In genomic region chr7:155490697-155491628, GRCh38 we compare ENCODE assay signal across 8 cellular contexts. TPM values are rescaled to one million over a fixed set of nuclear protein-coding genes. Genes with fewer than 3 reads are reported as not detected.
DNase-seq lines count a peak whose midpoint lies in the region; ATAC-seq, FAIRE-seq and TF ChIP-seq lines count a peak whose summit lies in the region.

No MANE protein-coding gene starts in this region.

- H3K4me1 Mint-ChIP-seq in astrocyte (ENCODE audit: low read depth, unreplicated experiment), result peaks cover 2% of the 10 kb centered on the region
- H3K4me1 Mint-ChIP-seq in stimulated activated naive B cell treated with anti-CD40 and anti-IgM and Interleukin-4, amounts not matched to agents 10 μg/mL and 1 μg/mL and 100 μg/mL, for 72 hours, result peaks cover 13 to 29% of the 10 kb centered on the region in 2 donors

- peaks cover 13% of the 10 kb centered on the region for H3K9me3 Mint-ChIP-seq in astrocyte (ENCODE audit: unreplicated experiment)
- H3K9me3 Mint-ChIP-seq in stimulated activated naive B cell treated with anti-CD40 and anti-IgM and Interleukin-4, amounts not matched to agents 10 μg/mL and 1 μg/mL and 100 μg/mL, for 72 hours, result peaks cover 4% of the 10 kb centered on the region in 2 donors

- peak overlapping the region; percentile 41 for H3K4me3 Mint-ChIP-seq in astrocyte (ENCODE audit: unreplicated experiment)
- H3K4me3 Mint-ChIP-seq in stimulated activated naive B cell treated with anti-CD40 and anti-IgM and Interleukin-4, amounts not matched to agents 10 μg/mL and 1 μg/mL and 100 μg/mL, for 72 hours, result peak overlapping the region; percentile 86 to 87

- no peak for FAIRE-seq in astrocyte (lab: Jason Lieb, UNC)

- no peaks in the 10 kb centered on the region for H4K20me1 ChIP-seq in DOHH2 (ENCODE audit: control insufficient read depth, insufficient read depth, low read depth, low read length)
- no peaks in the 10 kb centered on the region for H4K20me1 ChIP-seq in astrocyte (ENCODE audit: insufficient read depth, low read length)

- intact Hi-C loops in left lung (cut with DNase I), result no loop called here

- H3K4me3 ChIP-seq in DOHH2 (ENCODE audit: low read length) (peak overlapping the region; percentile 72), astrocyte (ENCODE audit: insufficient read depth, low read depth, low read length) (peak overlapping the region; percentile 10), left lung (peak overlapping the region; percentile 39 to 50)

- peaks cover 89% of the 10 kb centered on the region for H3K27me3 Mint-ChIP-seq in astrocyte (ENCODE audit: low read depth, unreplicated experiment)
- H3K27me3 Mint-ChIP-seq in stimulated activated naive B cell treated with anti-CD40 and anti-IgM and Interleukin-4, amounts not matched to agents 10 μg/mL and 1 μg/mL and 100 μg/mL, for 72 hours, result peaks cover 17 to 72% of the 10 kb centered on the region in 2 donors

- ATAC-seq in GM19452 (IDR thresholded peaks at IDR 0.05; ENCODE audit: unreplicated experiment), result peak; percentile 97
- peak; percentile 79 for ATAC-seq in HG03469 (IDR thresholded peaks at IDR 0.05; ENCODE audit: unreplicated experiment)
- peak; percentile 92 for ATAC-seq in left lung
- peak; percentile 94 to 98 for ATAC-seq in stimulated activated naive B cell treated with anti-CD40 and anti-IgM and Interleukin-4, amounts not matched to agents 10 μg/mL and 1 μg/mL and 100 μg/mL, for 72 hours (replicated peaks)

- H3K9ac ChIP-seq in astrocyte (ENCODE audit: low read length), result no peak overlapping the region

- no peak overlapping the region for H3K27ac Mint-ChIP-seq in astrocyte (ENCODE audit: unreplicated experiment)
- H3K27ac Mint-ChIP-seq in stimulated activated naive B cell treated with anti-CD40 and anti-IgM and Interleukin-4, amounts not matched to agents 10 μg/mL and 1 μg/mL and 100 μg/mL, for 72 hours, result peak overlapping the region; percentile 91

- H3K79me2 ChIP-seq in DOHH2 (ENCODE audit: control insufficient read depth, low read length), result no peaks in the 10 kb centered on the region
- no peaks in the 10 kb centered on the region for H3K79me2 ChIP-seq in astrocyte (ENCODE audit: insufficient read depth, low read length)

- H3F3A ChIP-seq in DOHH2 (ENCODE audit: control insufficient read depth, insufficient read depth), result no peaks in the 10 kb centered on the region

- H3K27ac ChIP-seq in DOHH2 (ENCODE audit: low read depth, low read length) (peak overlapping the region; percentile 33), astrocyte (ENCODE audit: low read depth, low read length) (no peak overlapping the region), left lung (peak overlapping the region in 1 of 2 donors; percentile 23)

- H3K9me2 ChIP-seq in DOHH2 (replicated peaks; ENCODE audit: control insufficient read depth, low read length), result no peaks in the 10 kb centered on the region

- H3K27me3 ChIP-seq in DOHH2 (ENCODE audit: control insufficient read depth, low read length) (no peaks in the 10 kb centered on the region), astrocyte (ENCODE audit: insufficient read depth, low read length) (peaks cover 3% of the 10 kb centered on the region), left lung (peaks cover 0 to 92% of the 10 kb centered on the region in 2 donors)

- DNase-seq in astrocyte (ENCODE audit: low read depth), result no peak
- peak; percentile 66 to 88 for DNase-seq in left lung
- DNase-seq in stimulated activated naive B cell treated with anti-CD40 and anti-IgM and Interleukin-4, amounts not matched to agents 10 μg/mL and 1 μg/mL and 100 μg/mL, for 72 hours, result peak; percentile 64
- no peak for DNase-seq in NCI-H524 treated with DMSO at 0.1 percent for 48 hours (lab: John Stamatoyannopoulos, UW)
- no peak for DNase-seq in amniotic stem cell (lab: John Stamatoyannopoulos, UW)

- H3K4me2 ChIP-seq in DOHH2 (ENCODE audit: low read length) (peak overlapping the region; percentile 88), astrocyte (ENCODE audit: low read length) (peak overlapping the region; percentile 62)

- H2AFZ ChIP-seq in astrocyte (ENCODE audit: low read depth, low read length), result peak overlapping the region; percentile 69

- H3K36me3 Mint-ChIP-seq in astrocyte (ENCODE audit: low read depth, unreplicated experiment), result no peaks in the 10 kb centered on the region
- H3K36me3 Mint-ChIP-seq in stimulated activated naive B cell treated with anti-CD40 and anti-IgM and Interleukin-4, amounts not matched to agents 10 μg/mL and 1 μg/mL and 100 μg/mL, for 72 hours, result peaks cover 5 to 12% of the 10 kb centered on the region in 2 donors

- no peak for TF ChIP-seq CTCF in DOHH2 (IDR thresholded peaks at IDR 0.05; ENCODE audit: low read depth, low read length, poor library complexity, severe bottlenecking)
- TF ChIP-seq CTCF in astrocyte (IDR thresholded peaks at IDR 0.05; ENCODE audit: insufficient read depth, low read depth, low read length), result no peak
- TF ChIP-seq CTCF in left lung (IDR thresholded peaks at IDR 0.05), result no peak

- peaks cover 32% of the 10 kb centered on the region for H3K4me1 ChIP-seq in DOHH2 (ENCODE audit: control insufficient read depth, low read length)
- H3K4me1 ChIP-seq in astrocyte (ENCODE audit: insufficient read depth, low read length), result no peaks in the 10 kb centered on the region
- H3K4me1 ChIP-seq in left lung, result peaks cover 0 to 18% of the 10 kb centered on the region in 2 donors

- H3K9me3 ChIP-seq in DOHH2 (ENCODE audit: control insufficient read depth, insufficient read depth, low read length) (no peaks in the 10 kb centered on the region), astrocyte (ENCODE audit: insufficient read depth, low read depth, low read length) (no peaks in the 10 kb centered on the region), left lung (no peaks in the 10 kb centered on the region)

- H3K36me3 ChIP-seq in DOHH2 (ENCODE audit: control insufficient read depth, low read length) (no peaks in the 10 kb centered on the region), astrocyte (ENCODE audit: insufficient read depth, low read length) (no peaks in the 10 kb centered on the region), left lung (no peaks in the 10 kb centered on the region)

RNA-seq across cellular contexts. Expression of gene EN2, which starts 33.0 kb away (rescaled TPM):
- not detected in 2 replicates for total RNA-seq in astrocyte
- total RNA-seq in left lung, result not detected

RNA-seq across cellular contexts. Expression of gene CNPY1, which starts 55.4 kb away (rescaled TPM):
- total RNA-seq in astrocyte (not detected in 2 replicates), left lung (not detected)

Comparison
In these comparisons a context has a peak if more than half of its experiments do, and no peak if none do; other contexts are left out.
1. H3K4me3 ChIP-seq: peak in every context shown above with its lines; median percentile 72 in DOHH2; 44 in left lung; 10 in astrocyte.
2. DNase-seq: peak in left lung (2 of 2) and stimulated activated naive B cell treated with anti-CD40 and anti-IgM and Interleukin-4, amounts not matched to agents 10 μg/mL and 1 μg/mL and 100 μg/mL, for 72 hours (single experiment); none in astrocyte (single experiment), NCI-H524 treated with DMSO at 0.1 percent for 48 hours (single experiment) and amniotic stem cell (single experiment).
3. Peak in every context shown above with its lines, with median percentiles within 50 percentile points of each other: ATAC-seq.